15 cellular contexts compared by ENCODE assay signal in the genomic region with DNA sequence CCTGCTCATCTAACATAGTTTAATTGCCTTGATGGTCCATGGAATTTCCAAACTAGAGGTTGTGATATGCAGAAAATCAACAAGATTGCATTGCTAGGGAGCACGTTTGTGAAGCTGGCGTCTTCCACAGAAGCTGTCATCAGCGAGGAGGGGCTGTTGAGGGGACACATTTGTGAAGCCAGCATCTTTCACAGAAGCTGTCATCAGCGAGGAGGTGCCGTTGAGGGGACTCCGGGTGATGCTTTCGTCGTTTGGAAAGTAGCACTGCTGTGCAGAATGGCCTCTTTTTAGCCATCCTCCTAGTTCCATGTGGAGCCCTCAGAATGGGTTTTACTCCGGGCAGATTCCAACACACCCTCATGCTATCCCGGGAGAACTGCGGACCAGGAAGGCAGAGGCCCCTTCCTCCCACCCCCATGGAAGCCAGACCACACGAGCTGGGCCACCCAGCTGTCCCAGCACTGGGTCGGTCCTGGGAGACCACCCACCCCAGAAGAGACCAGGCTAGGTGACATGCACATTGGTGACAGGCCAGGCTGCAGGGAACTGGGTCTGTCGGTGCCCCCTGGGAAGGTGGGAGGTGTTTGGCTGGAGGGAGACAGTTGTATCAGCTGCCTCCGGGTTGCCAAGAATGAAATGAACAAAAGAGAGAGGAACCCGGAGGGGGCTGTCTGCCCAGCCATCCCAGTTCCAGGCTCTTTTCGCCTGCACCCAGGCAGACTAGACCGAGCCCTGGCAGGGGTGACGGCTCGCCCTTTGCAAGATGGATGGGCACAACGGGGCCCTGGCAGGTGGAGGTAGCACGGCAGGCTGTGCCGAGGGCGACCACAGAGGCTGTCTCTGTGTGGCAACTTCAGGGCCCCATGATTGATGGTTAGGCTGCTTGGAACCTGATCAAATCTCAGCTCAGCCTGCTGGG.
A peak's percentile ranks its signal among the peaks of the same experiment; 100 is the strongest.
DNase-seq lines count a peak whose midpoint lies in the region; ATAC-seq, FAIRE-seq and TF ChIP-seq lines count a peak whose summit lies in the region.
"Had no signal": no experiment of that assay in that cellular context is flagged by ENCODE, and none has a peak within 500 bp of the region (broad histone marks: within the 10 kb centered on the region; RNA-seq: fewer than 3 reads in every experiment).

No MANE protein-coding gene starts in this region.

- no peak for DNase-seq in activated naive CD4-positive, alpha-beta T cell treated with anti-CD3 and anti-CD28 coated beads, Interleukin-2, amount 50 U/mL, for 16 hours
- no peak for DNase-seq in activated T-helper 2 cell treated with anti-CD3 and anti-CD28 coated beads, Interferon-gamma antibody, Interleukin-2, Interleukin-4, amounts not matched to agents 10 μg/mL and 5 μg/mL and 100 μg/mL, durations not matched to agents 14 hours and 24 hours and 36 hours (ENCODE audit: low spot score)
- peak; percentile 25 for DNase-seq in lower lobe of right lung
- DNase-seq in upper lobe of right lung = no peak
- DNase-seq in middle frontal gyrus (ENCODE audit: extremely low spot score, low spot score) = no peak
- no peak for DNase-seq in HTR-8/SVneo (ENCODE audit: insufficient read length, low spot score)
- DNase-seq: activated CD4-positive, alpha-beta T cell treated with anti-CD3 and anti-CD28 coated beads, Interleukin-2, amount 50 U/mL, for 1 hour; amniotic stem cell; NCI-H2107 had no signal

- H3K4me3 ChIP-seq in lower lobe of right lung = no peak overlapping the region
- H3K4me3 ChIP-seq in upper lobe of right lung = no peak overlapping the region
- H3K4me3 ChIP-seq: dorsolateral prefrontal cortex had no signal

- H3K4me3 Mint-ChIP-seq in activated naive CD4-positive, alpha-beta T cell treated with anti-CD3 and anti-CD28 coated beads, Interleukin-2, amount 50 U/mL, for 24 hours = peak overlapping the region; percentile 60
- H3K4me3 Mint-ChIP-seq in activated T-helper 2 cell treated with anti-CD3 and anti-CD28 coated beads, Interferon-gamma antibody, Interleukin-2, Interleukin-4, amounts not matched to agents 10 μg/mL and 5 μg/mL and 100 μg/mL, durations not matched to agents 14 hours and 24 hours and 36 hours (ENCODE audit: low read depth) = no peak overlapping the region

- intact Hi-C loops in activated T-helper 2 cell treated with anti-CD3 and anti-CD28 coated beads, Interferon-gamma antibody, Interleukin-2, Interleukin-4, amounts not matched to agents 10 μg/mL and 5 μg/mL and 100 μg/mL, durations not matched to agents 14 hours and 24 hours and 36 hours (cut with micrococcal nuclease) = no loop called here
- intact Hi-C loops in lower lobe of right lung (cut with DNase I) (no loop called here), upper lobe of right lung (cut with DNase I) (no loop called here)

- no peak for ATAC-seq in lower lobe of right lung
- ATAC-seq in upper lobe of right lung = peak; percentile 12
- ATAC-seq in GM21515 (IDR thresholded peaks at IDR 0.05; ENCODE audit: unreplicated experiment) = no peak

- H3K36me3 Mint-ChIP-seq in activated naive CD4-positive, alpha-beta T cell treated with anti-CD3 and anti-CD28 coated beads, Interleukin-2, amount 50 U/mL, for 24 hours = peaks cover 16% of the 10 kb centered on the region
- H3K36me3 Mint-ChIP-seq in activated T-helper 2 cell treated with anti-CD3 and anti-CD28 coated beads, Interferon-gamma antibody, Interleukin-2, Interleukin-4, amounts not matched to agents 10 μg/mL and 5 μg/mL and 100 μg/mL, durations not matched to agents 14 hours and 24 hours and 36 hours (ENCODE audit: low read depth) = peaks cover 51% of the 10 kb centered on the region

- H3K27me3 ChIP-seq in lower lobe of right lung (ENCODE audit: low read depth) = no peaks in the 10 kb centered on the region
- no peaks in the 10 kb centered on the region for H3K27me3 ChIP-seq in upper lobe of right lung
- H3K27me3 ChIP-seq: dorsolateral prefrontal cortex had no signal

- no peaks in the 10 kb centered on the region for H3K27me3 Mint-ChIP-seq in activated naive CD4-positive, alpha-beta T cell treated with anti-CD3 and anti-CD28 coated beads, Interleukin-2, amount 50 U/mL, for 24 hours
- H3K27me3 Mint-ChIP-seq in activated T-helper 2 cell treated with anti-CD3 and anti-CD28 coated beads, Interferon-gamma antibody, Interleukin-2, Interleukin-4, amounts not matched to agents 10 μg/mL and 5 μg/mL and 100 μg/mL, durations not matched to agents 14 hours and 24 hours and 36 hours (ENCODE audit: low read depth) = no peaks in the 10 kb centered on the region

- H3K4me1 ChIP-seq in lower lobe of right lung (peaks cover 18% of the 10 kb centered on the region), upper lobe of right lung (peaks cover 11% of the 10 kb centered on the region)

- TF ChIP-seq CTCF in lower lobe of right lung (IDR thresholded peaks at IDR 0.05) (no peak), upper lobe of right lung (IDR thresholded peaks at IDR 0.05) (no peak)

- no peaks in the 10 kb centered on the region for H3K9me3 ChIP-seq in lower lobe of right lung
- no peaks in the 10 kb centered on the region for H3K9me3 ChIP-seq in upper lobe of right lung

- H3K9me3 Mint-ChIP-seq in activated naive CD4-positive, alpha-beta T cell treated with anti-CD3 and anti-CD28 coated beads, Interleukin-2, amount 50 U/mL, for 24 hours = no peaks in the 10 kb centered on the region
- H3K9me3 Mint-ChIP-seq in activated T-helper 2 cell treated with anti-CD3 and anti-CD28 coated beads, Interferon-gamma antibody, Interleukin-2, Interleukin-4, amounts not matched to agents 10 μg/mL and 5 μg/mL and 100 μg/mL, durations not matched to agents 14 hours and 24 hours and 36 hours = no peaks in the 10 kb centered on the region

- H3K27ac ChIP-seq in lower lobe of right lung = no peak overlapping the region
- H3K27ac ChIP-seq in upper lobe of right lung = no peak overlapping the region
- H3K27ac ChIP-seq: KMS-11 had no signal

- peak overlapping the region; percentile 83 for H3K27ac Mint-ChIP-seq in activated naive CD4-positive, alpha-beta T cell treated with anti-CD3 and anti-CD28 coated beads, Interleukin-2, amount 50 U/mL, for 24 hours
- H3K27ac Mint-ChIP-seq in activated T-helper 2 cell treated with anti-CD3 and anti-CD28 coated beads, Interferon-gamma antibody, Interleukin-2, Interleukin-4, amounts not matched to agents 10 μg/mL and 5 μg/mL and 100 μg/mL, durations not matched to agents 14 hours and 24 hours and 36 hours = peak overlapping the region; percentile 69

- FAIRE-seq in HTR-8/SVneo (lab: Jason Lieb, UNC) = no peak
- FAIRE-seq: frontal cortex, keratinocyte had no signal

- peaks cover 81% of the 10 kb centered on the region for H3K4me1 Mint-ChIP-seq in activated naive CD4-positive, alpha-beta T cell treated with anti-CD3 and anti-CD28 coated beads, Interleukin-2, amount 50 U/mL, for 24 hours
- H3K4me1 Mint-ChIP-seq in activated T-helper 2 cell treated with anti-CD3 and anti-CD28 coated beads, Interferon-gamma antibody, Interleukin-2, Interleukin-4, amounts not matched to agents 10 μg/mL and 5 μg/mL and 100 μg/mL, durations not matched to agents 14 hours and 24 hours and 36 hours (ENCODE audit: low read depth) = peaks cover 76% of the 10 kb centered on the region

- peaks cover 6% of the 10 kb centered on the region for H3K36me3 ChIP-seq in lower lobe of right lung
- H3K36me3 ChIP-seq in upper lobe of right lung = no peaks in the 10 kb centered on the region
